Comparison of ENCODE assay signal across 8 cellular contexts in genomic region chr9:4740623-4741364, GRCh38. TPM values are rescaled to one million over a fixed set of nuclear protein-coding genes. Genes with fewer than 3 reads are reported as not detected.
DNase-seq lines count a peak whose midpoint lies in the region; ATAC-seq and TF ChIP-seq lines count a peak whose summit lies in the region.

AK3 (minus strand) TSS chr9:4741202; CDS start chr9:4741087, 115 bp downstream.

- H3K79me2 ChIP-seq in hepatocyte, result peaks cover 44% of the 10 kb centered on the region

- peaks cover 22% of the 10 kb centered on the region for H3K4me1 ChIP-seq in hepatocyte (ENCODE audit: insufficient read depth)

- in situ Hi-C loops in astrocyte of the cerebellum (cut with HindIII; ENCODE audit: low sequenced_read_pairs), result no loop called here

- no peaks in the 10 kb centered on the region for H3K9me3 ChIP-seq in hepatocyte (ENCODE audit: low read depth)

- no peaks in the 10 kb centered on the region for H3K27me3 ChIP-seq in hepatocyte

- H3K4me3 ChIP-seq in astrocyte of the cerebellum (ENCODE audit: low read depth, low read length), result peak within 1 kb of the TSS; percentile 88
- H3K4me3 ChIP-seq in hepatocyte, result peak within 1 kb of the TSS; percentile 46
- peak within 1 kb of the TSS; percentile 76 for H3K4me3 ChIP-seq in retinal pigment epithelial cell (ENCODE audit: low read length)

- peak; percentile 49 for DNase-seq in NCI-H1436 treated with DMSO at 0.1 percent for 48 hours (lab: John Stamatoyannopoulos, UW)
- DNase-seq in T1000 (lab: John Stamatoyannopoulos, UW), result peak; percentile 70
- peak; percentile 53 for DNase-seq in astrocyte of the cerebellum (ENCODE audit: low read depth)
- peak; percentile 96 for DNase-seq in hepatocyte (ENCODE audit: low spot score)
- peak; percentile 43 for DNase-seq in retinal pigment epithelial cell (ENCODE audit: low read depth)
- no peak for DNase-seq in NCI-H187 treated with DMSO at 0.1 percent for 48 hours (lab: John Stamatoyannopoulos, UW)

- peak within 1 kb of the TSS; percentile 71 for H2AFZ ChIP-seq in hepatocyte

- H3K9me2 ChIP-seq in hepatocyte (replicated peaks; ENCODE audit: insufficient read depth), result no peaks in the 10 kb centered on the region

- H4K20me1 ChIP-seq in hepatocyte (ENCODE audit: insufficient read depth, poor library complexity, severe bottlenecking), result peaks cover 28% of the 10 kb centered on the region

- 2% methylated on average over 57 of the region's 84 CpGs for WGBS in hepatocyte (ENCODE audit: low lambda C conversion rate, missing lambda C conversion rate)

- TF ChIP-seq CTCF in astrocyte of the cerebellum (IDR thresholded peaks at IDR 0.05; ENCODE audit: low read depth, low read length, missing control alignments) (no peak), hepatocyte (IDR thresholded peaks at IDR 0.05; ENCODE audit: poor library complexity) (peak; percentile 37), retinal pigment epithelial cell (conservative IDR thresholded peaks at IDR 0.05; ENCODE audit: low read depth, low read length) (peak; percentile 16)

- H3K4me2 ChIP-seq in hepatocyte, result peak within 1 kb of the TSS; percentile 82

- ATAC-seq in GM18499 (IDR thresholded peaks at IDR 0.05; ENCODE audit: insufficient read depth, unreplicated experiment) (peak; percentile 62), HG02798 (IDR thresholded peaks at IDR 0.05; ENCODE audit: poor library complexity, unreplicated experiment) (peak; percentile 89)

- H3K36me3 ChIP-seq in hepatocyte (replicated peaks; ENCODE audit: insufficient read depth, low read depth), result no peaks in the 10 kb centered on the region

- H3K27ac ChIP-seq in hepatocyte, result peak within 1 kb of the TSS; percentile 99

RNA-seq across cellular contexts. Expression of gene AK3, which starts in this region (rescaled TPM):
- 121 and 141 TPM in 2 replicates for total RNA-seq in hepatocyte
- polyA plus RNA-seq in hepatocyte, result 72.6 and 102 TPM in 2 replicates
